Comparison of ENCODE assay signal across 33 cellular contexts in genomic region chr20:18401305-18401704, GRCh38.
"Had no signal": no experiment of that assay in that cellular context is flagged by ENCODE, and none has a peak within 500 bp of the region (broad histone marks: within the 10 kb centered on the region; RNA-seq: fewer than 3 reads in every experiment).

No MANE protein-coding gene starts in this region.

- DNase-seq: naive thymus-derived CD8-positive, alpha-beta T cell; nephron progenitor cell; nucleus accumbens; ovary; posterior cingulate gyrus; psoas muscle; right cardiac atrium; spleen; stimulated activated CD4-positive, alpha-beta T cell treated with anti-CD3 and anti-CD28 coated beads, Interleukin-12 subunit alpha, Interleukin-12 subunit beta, amount 100 ng/mL, for 4 hours; stimulated activated CD4-positive, alpha-beta T cell treated with anti-CD3 and anti-CD28 coated beads, Interleukin-1b, Interleukin-23, amount 100 ng/mL, for 48 hours; stimulated activated CD4-positive, alpha-beta T cell treated with anti-CD3 and anti-CD28 coated beads, Interleukin-4, amount 100 ng/mL, for 1 hour; stimulated activated CD4-positive, alpha-beta T cell treated with anti-CD3 and anti-CD28 coated beads, Interleukin-4, amount 100 ng/mL, for 4 hours; stimulated activated CD8-positive, alpha-beta memory T cell treated with anti-CD3 and anti-CD28 coated beads, Interleukin-4, amount 100 ng/mL, for 48 hours; stimulated activated naive CD4-positive, alpha-beta T cell; stimulated activated naive CD8-positive, alpha-beta T cell treated with anti-CD3 and anti-CD28 coated beads, Interleukin-15, amount 100 ng/mL, for 72 hours; stimulated activated naive CD8-positive, alpha-beta T cell treated with anti-CD3 and anti-CD28 coated beads, Interleukin-15, Interleukin-2, amounts not matched to agents 100 U/mL and 50 U/mL, for 24 hours; substantia nigra; testis; tibial artery; trophoblast cell; upper lobe of left lung had no signal

- H3K27ac ChIP-seq: neutrophil, ovary, parathyroid adenoma, psoas muscle, skin epidermis, spleen, suprapubic skin, testis, tibial artery, upper lobe of left lung, vagina had no signal

- H3K4me3 ChIP-seq: ovary, psoas muscle, skin epidermis, smooth muscle cell, spleen, suprapubic skin, testis, tibial artery, upper lobe of left lung, vagina had no signal

- H2AFZ ChIP-seq: parathyroid adenoma had no signal

- ATAC-seq: naive thymus-derived CD8-positive, alpha-beta T cell; natural killer cell treated with Interleukin-12 subunit alpha and Interleukin-12 subunit beta and Interleukin-15 and Interleukin-18, amount 100 ng/mL, for 72 hours; psoas muscle; right cardiac atrium; sciatic nerve; stimulated activated memory B cell treated with anti-CD40 and anti-IgM and Interleukin-4, amounts not matched to agents 10 μg/mL and 1 μg/mL and 100 μg/mL, for 72 hours; stimulated activated naive CD8-positive, alpha-beta T cell treated with anti-CD3 and anti-CD28 coated beads, Interleukin-15, amount 100 ng/mL, for 72 hours; stimulated activated naive CD8-positive, alpha-beta T cell treated with anti-CD3 and anti-CD28 coated beads, Interleukin-15, Interleukin-2, amounts not matched to agents 100 U/mL and 50 U/mL, for 24 hours had no signal

- H3K36me3 Mint-ChIP-seq: natural killer cell treated with Interleukin-12 subunit alpha and Interleukin-12 subunit beta and Interleukin-15 and Interleukin-18, amount 100 ng/mL, for 72 hours had no signal

- FAIRE-seq: urothelium cell line had no signal

- H3K9ac ChIP-seq: parathyroid adenoma had no signal

- H3K4me3 Mint-ChIP-seq: naive thymus-derived CD8-positive, alpha-beta T cell; natural killer cell treated with Interleukin-12 subunit alpha and Interleukin-12 subunit beta and Interleukin-15 and Interleukin-18, amount 100 ng/mL, for 72 hours; nephron progenitor cell; neural crest cell; stimulated activated memory B cell treated with anti-CD40 and anti-IgM and Interleukin-4, amounts not matched to agents 10 μg/mL and 1 μg/mL and 100 μg/mL, for 72 hours; stimulated activated naive CD8-positive, alpha-beta T cell treated with anti-CD3 and anti-CD28 coated beads, Interleukin-15, amount 100 ng/mL, for 72 hours had no signal

- H3K9me3 ChIP-seq: neutrophil, psoas muscle, suprapubic skin, testis, vagina had no signal

- H3K27me3 ChIP-seq: neutrophil, ovary, spleen, suprapubic skin, testis, tibial artery, upper lobe of left lung, vagina had no signal

- H3K27me3 Mint-ChIP-seq: naive thymus-derived CD8-positive, alpha-beta T cell; natural killer cell treated with Interleukin-12 subunit alpha and Interleukin-12 subunit beta and Interleukin-15 and Interleukin-18, amount 100 ng/mL, for 72 hours; progenitor cell of endocrine pancreas; stimulated activated memory B cell treated with anti-CD40 and anti-IgM and Interleukin-4, amounts not matched to agents 10 μg/mL and 1 μg/mL and 100 μg/mL, for 72 hours; stimulated activated naive CD8-positive, alpha-beta T cell treated with anti-CD3 and anti-CD28 coated beads, Interleukin-15, amount 100 ng/mL, for 72 hours had no signal

- H3K27ac Mint-ChIP-seq: naive thymus-derived CD8-positive, alpha-beta T cell; natural killer cell treated with Interleukin-12 subunit alpha and Interleukin-12 subunit beta and Interleukin-15 and Interleukin-18, amount 100 ng/mL, for 72 hours; nephron progenitor cell; progenitor cell of endocrine pancreas; stimulated activated memory B cell treated with anti-CD40 and anti-IgM and Interleukin-4, amounts not matched to agents 10 μg/mL and 1 μg/mL and 100 μg/mL, for 72 hours; stimulated activated naive CD8-positive, alpha-beta T cell treated with anti-CD3 and anti-CD28 coated beads, Interleukin-15, amount 100 ng/mL, for 72 hours had no signal

- H3K36me3 ChIP-seq: neutrophil, ovary had no signal

- H3K4me2 ChIP-seq: smooth muscle cell had no signal

- H3K4me1 ChIP-seq: parathyroid adenoma, spleen, suprapubic skin, testis, tibial artery, vagina had no signal

- H3K4me1 Mint-ChIP-seq: naive thymus-derived CD8-positive, alpha-beta T cell; nephron progenitor cell; stimulated activated memory B cell treated with anti-CD40 and anti-IgM and Interleukin-4, amounts not matched to agents 10 μg/mL and 1 μg/mL and 100 μg/mL, for 72 hours; stimulated activated naive CD8-positive, alpha-beta T cell treated with anti-CD3 and anti-CD28 coated beads, Interleukin-15, amount 100 ng/mL, for 72 hours had no signal

- H3K79me2 ChIP-seq: parathyroid adenoma had no signal

- H3K9me3 Mint-ChIP-seq: natural killer cell treated with Interleukin-12 subunit alpha and Interleukin-12 subunit beta and Interleukin-15 and Interleukin-18, amount 100 ng/mL, for 72 hours had no signal
